Comparison of ENCODE assay signal across 32 cellular contexts in the genomic region with DNA sequence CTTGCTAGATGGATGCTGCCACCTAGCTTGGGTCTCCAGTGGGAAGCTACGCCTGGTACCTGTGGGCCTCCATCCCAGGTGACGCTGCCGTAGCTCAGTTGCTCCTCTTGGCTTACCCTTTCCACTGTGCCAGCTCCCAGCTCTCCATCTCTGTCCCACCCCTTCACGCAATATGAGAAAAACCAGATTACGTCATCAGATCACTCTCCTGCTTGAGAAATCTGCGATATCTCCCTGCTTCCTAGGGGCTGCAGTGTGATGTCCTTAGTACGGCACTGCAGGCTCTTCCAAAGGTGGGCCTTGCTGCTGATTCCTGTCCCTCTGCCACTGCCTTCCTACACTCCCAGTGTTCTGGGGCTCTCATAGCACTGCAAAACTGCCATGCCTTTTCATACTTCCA. TPM values are rescaled to one million over a fixed set of nuclear protein-coding genes. Genes with fewer than 3 reads are reported as not detected.
"Had no signal": no experiment of that assay in that cellular context is flagged by ENCODE, and none has a peak within 500 bp of the region (broad histone marks: within the 10 kb centered on the region; RNA-seq: fewer than 3 reads in every experiment).

No MANE protein-coding gene starts in this region.

- H3K27me3 ChIP-seq: neural progenitor cell, ovary, spleen, suprapubic skin, thyroid gland, tibial nerve, upper lobe of left lung, vagina had no signal

- H3K36me3 ChIP-seq: neural progenitor cell, ovary, spleen, suprapubic skin, thoracic aorta, thyroid gland, tibial nerve, upper lobe of left lung, vagina had no signal

- H3K9ac ChIP-seq: neural progenitor cell, parathyroid adenoma had no signal

- H3K79me2 ChIP-seq: parathyroid adenoma had no signal

- H3K4me1 ChIP-seq: neural progenitor cell, parathyroid adenoma, psoas muscle, spleen, suprapubic skin, thyroid gland, tibial nerve, upper lobe of left lung, vagina had no signal

- H3K4me2 ChIP-seq: neural progenitor cell, smooth muscle cell had no signal

- H3K4me3 ChIP-seq: neural progenitor cell, ovary, psoas muscle, skin epidermis, smooth muscle cell, spleen, suprapubic skin, thoracic aorta, thyroid gland, tibial nerve, upper lobe of left lung, vagina had no signal

- H3K27ac ChIP-seq: neural progenitor cell, ovary, parathyroid adenoma, psoas muscle, skin epidermis, spleen, suprapubic skin, thoracic aorta, thyroid gland, tibial nerve, upper lobe of left lung, vagina had no signal

- H2AFZ ChIP-seq: neural progenitor cell, parathyroid adenoma had no signal

- DNase-seq: natural killer cell; occipital lobe; ovary; posterior cingulate gyrus; psoas muscle; right cardiac atrium; spleen; stimulated activated CD4-positive, alpha-beta T cell treated with anti-CD3 and anti-CD28 coated beads, Interleukin-12 subunit alpha, Interleukin-12 subunit beta, amount 100 ng/mL, for 4 hours; stimulated activated CD4-positive, alpha-beta T cell treated with anti-CD3 and anti-CD28 coated beads, Interleukin-1b, Interleukin-23, amount 100 ng/mL, for 48 hours; stimulated activated CD4-positive, alpha-beta T cell treated with anti-CD3 and anti-CD28 coated beads, Interleukin-4, amount 100 ng/mL, for 1 hour; stimulated activated CD4-positive, alpha-beta T cell treated with anti-CD3 and anti-CD28 coated beads, Interleukin-4, amount 100 ng/mL, for 4 hours; stimulated activated CD8-positive, alpha-beta memory T cell treated with anti-CD3 and anti-CD28 coated beads, Interleukin-4, amount 100 ng/mL, for 48 hours; stimulated activated naive CD4-positive, alpha-beta T cell; stimulated activated naive CD8-positive, alpha-beta T cell treated with anti-CD3 and anti-CD28 coated beads, Interleukin-15, amount 100 ng/mL, for 72 hours; stimulated activated naive CD8-positive, alpha-beta T cell treated with anti-CD3 and anti-CD28 coated beads, Interleukin-15, Interleukin-2, amounts not matched to agents 100 U/mL and 50 U/mL, for 24 hours; substantia nigra; thyroid gland; trophoblast cell; upper lobe of left lung had no signal

- FAIRE-seq: urothelium cell line had no signal

- ATAC-seq: natural killer cell; psoas muscle; right cardiac atrium; sciatic nerve; stimulated activated memory B cell treated with anti-CD40 and anti-IgM and Interleukin-4, amounts not matched to agents 10 μg/mL and 1 μg/mL and 100 μg/mL, for 72 hours; stimulated activated naive CD8-positive, alpha-beta T cell treated with anti-CD3 and anti-CD28 coated beads, Interleukin-15, amount 100 ng/mL, for 72 hours; stimulated activated naive CD8-positive, alpha-beta T cell treated with anti-CD3 and anti-CD28 coated beads, Interleukin-15, Interleukin-2, amounts not matched to agents 100 U/mL and 50 U/mL, for 24 hours had no signal

- H3K9me3 ChIP-seq: ovary, psoas muscle, spleen, suprapubic skin, thoracic aorta, thyroid gland, tibial nerve, upper lobe of left lung, vagina had no signal

RNA-seq across cellular contexts. Expression of a gene that starts 28.9 kb away (rescaled TPM):
- total RNA-seq: natural killer cell, osteoblast, ovary, sciatic nerve, suprapubic skin, thoracic aorta, tibial nerve, ureter had no signal
- polyA plus RNA-seq: ovary, smooth muscle cell, spleen had no signal
